Comparison of ENCODE assay signal across 9 cellular contexts in genomic region chr19:4122480-4122879, GRCh38. TPM values are rescaled to one million over a fixed set of nuclear protein-coding genes. Genes with fewer than 3 reads are reported as not detected.
DNase-seq lines count a peak whose midpoint lies in the region; ATAC-seq and TF ChIP-seq lines count a peak whose summit lies in the region.
"Had no signal": no experiment of that assay in that cellular context is flagged by ENCODE, and none has a peak within 500 bp of the region (broad histone marks: within the 10 kb centered on the region; RNA-seq: fewer than 3 reads in every experiment).

No MANE protein-coding gene starts in this region.

- no peak for DNase-seq in GM06990 (ENCODE audit: extremely low read depth, insufficient read length)
- no peak for DNase-seq in RWPE2 (ENCODE audit: low spot score)
- no peak for DNase-seq in esophagus muscularis mucosa (ENCODE audit: extremely low spot score)
- DNase-seq in progenitor cell of endocrine pancreas (ENCODE audit: low spot score, unreplicated experiment): no peak
- DNase-seq in UCSD-AML1 (lab: John Stamatoyannopoulos, UW; ENCODE audit: unreplicated experiment): no peak
- no peak for DNase-seq in T1000 (lab: John Stamatoyannopoulos, UW)
- no peak for DNase-seq in DMS79 treated with DMSO at 0.1 percent for 48 hours (lab: John Stamatoyannopoulos, UW)

- peaks cover 2% of the 10 kb centered on the region for H3K36me3 Mint-ChIP-seq in progenitor cell of endocrine pancreas (ENCODE audit: insufficient read depth)

- H3K36me3 ChIP-seq in GM06990 (ENCODE audit: control insufficient read depth, insufficient read depth, low read length) (peaks cover 7% of the 10 kb centered on the region), RWPE2 (ENCODE audit: low read depth) (peaks cover 10% of the 10 kb centered on the region; the same call in 1 of the 2 replicates), esophagus muscularis mucosa (peaks cover 0 to 21% (median 15%) of the 10 kb centered on the region in 4 donors)

- WGBS in esophagus muscularis mucosa: 69% methylated on average over 5 of the region's 5 CpGs

- ATAC-seq in RWPE2 (ENCODE audit: low read depth): no peak
- ATAC-seq in HG02798 (IDR thresholded peaks at IDR 0.05; ENCODE audit: poor library complexity, unreplicated experiment): no peak

- H3K27ac ChIP-seq in RWPE2 (ENCODE audit: poor library complexity, severe bottlenecking) (peak overlapping the region; percentile 62), esophagus muscularis mucosa (replicated peaks in 1 of 4) (peak overlapping the region; percentile 77 to 80 (median 79))

- H3K4me3 ChIP-seq in GM06990 (replicated peaks; ENCODE audit: low read depth, low read length): peak overlapping the region; percentile 99
- H3K4me3 ChIP-seq in RWPE2 (ENCODE audit: severe bottlenecking): peak overlapping the region; percentile 68
- H3K4me3 ChIP-seq in esophagus muscularis mucosa: peak overlapping the region; percentile 84 to 97 (median 86)

- H3K27me3 Mint-ChIP-seq in progenitor cell of endocrine pancreas: no peaks in the 10 kb centered on the region

- peak overlapping the region; percentile 90 for H3K4me3 Mint-ChIP-seq in progenitor cell of endocrine pancreas (ENCODE audit: low read depth)

- intact Hi-C loops in esophagus muscularis mucosa (cut with DNase I): loop anchor here (5.0 kb wide), 2 partner anchors 40 to 55 kb away; partner anchors contain the start of gene ZBTB7A

- H3K4me1 ChIP-seq in RWPE2 (ENCODE audit: insufficient read depth, poor library complexity, severe bottlenecking): no peaks in the 10 kb centered on the region
- peaks cover 20 to 47% (median 40%) of the 10 kb centered on the region in 4 donors for H3K4me1 ChIP-seq in esophagus muscularis mucosa

- H3K9me3 Mint-ChIP-seq in progenitor cell of endocrine pancreas (ENCODE audit: low read depth): no peaks in the 10 kb centered on the region

- no peak for TF ChIP-seq EP300 in esophagus muscularis mucosa (IDR thresholded peaks at IDR 0.05)

- TF ChIP-seq POLR2A in esophagus muscularis mucosa (IDR thresholded peaks at IDR 0.05; ENCODE audit: low read depth): no peak

- H3K9me3 ChIP-seq in RWPE2 (ENCODE audit: severe bottlenecking) (no peaks in the 10 kb centered on the region), esophagus muscularis mucosa (no peaks in the 10 kb centered on the region)

- H3K27me3 ChIP-seq in GM06990 (replicated peaks; ENCODE audit: control insufficient read depth, insufficient read depth, low read length): no peaks in the 10 kb centered on the region
- no peaks in the 10 kb centered on the region for H3K27me3 ChIP-seq in RWPE2 (ENCODE audit: insufficient read depth, poor library complexity, severe bottlenecking)
- H3K27me3 ChIP-seq in esophagus muscularis mucosa: no peaks in the 10 kb centered on the region

- H3K27ac Mint-ChIP-seq in progenitor cell of endocrine pancreas: peak overlapping the region; percentile 93

- peaks cover 12% of the 10 kb centered on the region for H3K4me1 Mint-ChIP-seq in progenitor cell of endocrine pancreas (ENCODE audit: low read depth)

- TF ChIP-seq CTCF in GM06990 (IDR thresholded peaks at IDR 0.05; ENCODE audit: insufficient read depth, low read length, poor library complexity, severe bottlenecking) (no peak), RWPE2 (IDR thresholded peaks at IDR 0.05; ENCODE audit: poor library complexity, severe bottlenecking) (no peak), esophagus muscularis mucosa (IDR thresholded peaks at IDR 0.05) (no peak), progenitor cell of endocrine pancreas (IDR thresholded peaks at IDR 0.05; ENCODE audit: unreplicated experiment) (no peak)

RNA-seq across cellular contexts. Expression of gene MAP2K2, which starts 1.4 kb away (rescaled TPM):
- total RNA-seq in esophagus muscularis mucosa (100 to 1,000 TPM in 2 of 4 donors, 10 to 100 TPM in 2; 59.0 to 145 (median 101) TPM), progenitor cell of endocrine pancreas (149 and 154 TPM in 2 replicates)

RNA-seq across cellular contexts. Expression of gene CREB3L3, which starts 31.0 kb away (rescaled TPM):
- not detected for total RNA-seq in esophagus muscularis mucosa
- total RNA-seq in progenitor cell of endocrine pancreas: 2.4 and 2.9 TPM in 2 replicates
- total RNA-seq: subcutaneous adipose tissue had no signal

RNA-seq across cellular contexts. Expression of gene ZBTB7A, which starts 55.8 kb away (rescaled TPM):
- total RNA-seq in esophagus muscularis mucosa (100 to 1,000 TPM in 2 of 4 donors, 10 to 100 TPM in 2; 71.9 to 137 (median 114) TPM), progenitor cell of endocrine pancreas (18.4 and 19.1 TPM in 2 replicates)

RNA-seq across cellular contexts. Expression of gene SIRT6, which starts 59.9 kb away (rescaled TPM):
- total RNA-seq in esophagus muscularis mucosa (10 to 100 TPM; 16.0 to 24.1 (median 19.9) TPM), progenitor cell of endocrine pancreas (33.2 and 35.1 TPM in 2 replicates)
